In genomic region chr2:88171966-88172365, GRCh38 we compare ENCODE assay signal across 18 cellular contexts. TPM values are rescaled to one million over a fixed set of nuclear protein-coding genes. Genes with fewer than 3 reads are reported as not detected.
DNase-seq lines count a peak whose midpoint lies in the region; ATAC-seq and TF ChIP-seq lines count a peak whose summit lies in the region.
"Had no signal": no experiment of that assay in that cellular context is flagged by ENCODE, and none has a peak within 500 bp of the region (broad histone marks: within the 10 kb centered on the region; RNA-seq: fewer than 3 reads in every experiment).

No MANE protein-coding gene starts in this region.

- DNase-seq in activated naive CD8-positive, alpha-beta T cell treated with anti-CD3 and anti-CD28 coated beads for 36 hours = no peak
- DNase-seq in mesothelial cell of epicardium (ENCODE audit: low spot score in 2 of 2, unreplicated experiment in 2 of 2) = no peak
- DNase-seq in stimulated activated effector memory CD8-positive, alpha-beta T cell treated with anti-CD3 and anti-CD28 coated beads, Interleukin-12 subunit alpha, Interleukin-12 subunit beta, amount 100 ng/mL, for 72 hours (ENCODE audit: low spot score in 2 of 2) = peak in 1 of 2 donors; percentile 43
- no peak for DNase-seq in glomerular visceral epithelial cell (ENCODE audit: extremely low spot score)
- no peak for DNase-seq in GM03348 (ENCODE audit: low spot score)
- no peak for DNase-seq in activated CD4-positive, alpha-beta T cell treated with anti-CD3 and anti-CD28 coated beads for 1 hour
- DNase-seq: DMS79 treated with DMSO at 0.1 percent for 48 hours; MV-4-11; NCI-H1436; NCI-H2081 treated with DMSO at 0.1 percent for 48 hours; NCI-H226; NCI-H69; NK-92 treated with Interleukin-12 subunit alpha and Interleukin-12 subunit beta, amount 100 ng/mL, for 24 hours had no signal

- no peak for TF ChIP-seq CTCF in mesothelial cell of epicardium (IDR thresholded peaks at IDR 0.05; ENCODE audit: unreplicated experiment)

- peak overlapping the region; percentile 30 for H3K27ac Mint-ChIP-seq in activated naive CD8-positive, alpha-beta T cell
- H3K27ac Mint-ChIP-seq in activated naive CD8-positive, alpha-beta T cell treated with anti-CD3 and anti-CD28 coated beads for 36 hours = no peak overlapping the region
- no peak overlapping the region for H3K27ac Mint-ChIP-seq in activated T-helper 17 cell treated with anti-CD3 and anti-CD28 coated beads, Interleukin-2, amount 50 U/mL, for 72 hours
- H3K27ac Mint-ChIP-seq in mesothelial cell of epicardium = no peak overlapping the region
- H3K27ac Mint-ChIP-seq in stimulated activated effector memory CD8-positive, alpha-beta T cell treated with anti-CD3 and anti-CD28 coated beads, Interleukin-12 subunit alpha, Interleukin-12 subunit beta, amount 100 ng/mL, for 72 hours = no peak overlapping the region

- H3K27me3 Mint-ChIP-seq in activated naive CD8-positive, alpha-beta T cell = peaks cover 5% of the 10 kb centered on the region
- no peaks in the 10 kb centered on the region for H3K27me3 Mint-ChIP-seq in activated naive CD8-positive, alpha-beta T cell treated with anti-CD3 and anti-CD28 coated beads for 36 hours
- no peaks in the 10 kb centered on the region for H3K27me3 Mint-ChIP-seq in activated T-helper 17 cell treated with anti-CD3 and anti-CD28 coated beads, Interleukin-2, amount 50 U/mL, for 72 hours
- no peaks in the 10 kb centered on the region for H3K27me3 Mint-ChIP-seq in mesothelial cell of epicardium (ENCODE audit: low read depth)

- peaks cover 4% of the 10 kb centered on the region for H3K4me1 Mint-ChIP-seq in activated naive CD8-positive, alpha-beta T cell (ENCODE audit: low read depth)
- peaks cover 2% of the 10 kb centered on the region for H3K4me1 Mint-ChIP-seq in activated naive CD8-positive, alpha-beta T cell treated with anti-CD3 and anti-CD28 coated beads for 36 hours
- peaks cover 4% of the 10 kb centered on the region for H3K4me1 Mint-ChIP-seq in activated T-helper 17 cell treated with anti-CD3 and anti-CD28 coated beads, Interleukin-2, amount 50 U/mL, for 72 hours
- H3K4me1 Mint-ChIP-seq in mesothelial cell of epicardium = peaks cover 10% of the 10 kb centered on the region
- peaks cover 10% of the 10 kb centered on the region for H3K4me1 Mint-ChIP-seq in stimulated activated effector memory CD8-positive, alpha-beta T cell treated with anti-CD3 and anti-CD28 coated beads, Interleukin-12 subunit alpha, Interleukin-12 subunit beta, amount 100 ng/mL, for 72 hours

- no peaks in the 10 kb centered on the region for H3K36me3 Mint-ChIP-seq in activated naive CD8-positive, alpha-beta T cell
- no peaks in the 10 kb centered on the region for H3K36me3 Mint-ChIP-seq in activated naive CD8-positive, alpha-beta T cell treated with anti-CD3 and anti-CD28 coated beads for 36 hours
- no peaks in the 10 kb centered on the region for H3K36me3 Mint-ChIP-seq in activated T-helper 17 cell treated with anti-CD3 and anti-CD28 coated beads, Interleukin-2, amount 50 U/mL, for 72 hours (ENCODE audit: low read depth)
- H3K36me3 Mint-ChIP-seq in mesothelial cell of epicardium = peaks cover 10% of the 10 kb centered on the region
- no peaks in the 10 kb centered on the region for H3K36me3 Mint-ChIP-seq in stimulated activated effector memory CD8-positive, alpha-beta T cell treated with anti-CD3 and anti-CD28 coated beads, Interleukin-12 subunit alpha, Interleukin-12 subunit beta, amount 100 ng/mL, for 72 hours

- H3K4me3 Mint-ChIP-seq in activated naive CD8-positive, alpha-beta T cell = peak overlapping the region; percentile 82
- H3K4me3 Mint-ChIP-seq in activated naive CD8-positive, alpha-beta T cell treated with anti-CD3 and anti-CD28 coated beads for 36 hours = no peak overlapping the region
- peak overlapping the region; percentile 72 for H3K4me3 Mint-ChIP-seq in activated T-helper 17 cell treated with anti-CD3 and anti-CD28 coated beads, Interleukin-2, amount 50 U/mL, for 72 hours
- H3K4me3 Mint-ChIP-seq in mesothelial cell of epicardium = peak overlapping the region; percentile 79
- peak overlapping the region; percentile 64 for H3K4me3 Mint-ChIP-seq in stimulated activated effector memory CD8-positive, alpha-beta T cell treated with anti-CD3 and anti-CD28 coated beads, Interleukin-12 subunit alpha, Interleukin-12 subunit beta, amount 100 ng/mL, for 72 hours

- no peaks in the 10 kb centered on the region for H3K9me3 Mint-ChIP-seq in activated naive CD8-positive, alpha-beta T cell (ENCODE audit: low read depth)
- H3K9me3 Mint-ChIP-seq in activated naive CD8-positive, alpha-beta T cell treated with anti-CD3 and anti-CD28 coated beads for 36 hours = peaks cover 2% of the 10 kb centered on the region
- H3K9me3 Mint-ChIP-seq in activated T-helper 17 cell treated with anti-CD3 and anti-CD28 coated beads, Interleukin-2, amount 50 U/mL, for 72 hours = no peaks in the 10 kb centered on the region
- H3K9me3 Mint-ChIP-seq in mesothelial cell of epicardium = peaks cover 10% of the 10 kb centered on the region
- H3K9me3 Mint-ChIP-seq in stimulated activated effector memory CD8-positive, alpha-beta T cell treated with anti-CD3 and anti-CD28 coated beads, Interleukin-12 subunit alpha, Interleukin-12 subunit beta, amount 100 ng/mL, for 72 hours = no peaks in the 10 kb centered on the region

- ATAC-seq in activated T-helper 17 cell treated with anti-CD3 and anti-CD28 coated beads, Interleukin-2, amount 50 U/mL, for 72 hours (replicated peaks) = no peak
- ATAC-seq in stimulated activated effector memory CD8-positive, alpha-beta T cell treated with anti-CD3 and anti-CD28 coated beads, Interleukin-12 subunit alpha, Interleukin-12 subunit beta, amount 100 ng/mL, for 72 hours = no peak
- ATAC-seq: HCT116 had no signal

RNA-seq across cellular contexts. Expression of gene THNSL2, which starts 1.8 kb away (rescaled TPM):
- 1 to 10 TPM; 1.0 to 1.3 TPM for total RNA-seq in activated naive CD8-positive, alpha-beta T cell treated with anti-CD3 and anti-CD28 coated beads for 36 hours
- 1 to 10 TPM in 1 of 2 donors, under 1 TPM in 1; 0.58 to 4.5 TPM for total RNA-seq in activated T-helper 17 cell treated with anti-CD3 and anti-CD28 coated beads, Interleukin-2, amount 50 U/mL, for 72 hours
- 19.0 to 19.9 TPM (median 19.3 TPM) in 3 replicates for total RNA-seq in mesothelial cell of epicardium

RNA-seq across cellular contexts. Expression of gene FABP1, which starts 44.1 kb away (rescaled TPM):
- not detected for total RNA-seq in activated naive CD8-positive, alpha-beta T cell treated with anti-CD3 and anti-CD28 coated beads for 36 hours
- total RNA-seq in activated T-helper 17 cell treated with anti-CD3 and anti-CD28 coated beads, Interleukin-2, amount 50 U/mL, for 72 hours = not detected
- 1.0 to 3.8 TPM (median 2.7 TPM) in 3 replicates for total RNA-seq in mesothelial cell of epicardium
- total RNA-seq: A172, HT-29 had no signal
